ENCODE assay signal across 8 cellular contexts in the genomic region with DNA sequence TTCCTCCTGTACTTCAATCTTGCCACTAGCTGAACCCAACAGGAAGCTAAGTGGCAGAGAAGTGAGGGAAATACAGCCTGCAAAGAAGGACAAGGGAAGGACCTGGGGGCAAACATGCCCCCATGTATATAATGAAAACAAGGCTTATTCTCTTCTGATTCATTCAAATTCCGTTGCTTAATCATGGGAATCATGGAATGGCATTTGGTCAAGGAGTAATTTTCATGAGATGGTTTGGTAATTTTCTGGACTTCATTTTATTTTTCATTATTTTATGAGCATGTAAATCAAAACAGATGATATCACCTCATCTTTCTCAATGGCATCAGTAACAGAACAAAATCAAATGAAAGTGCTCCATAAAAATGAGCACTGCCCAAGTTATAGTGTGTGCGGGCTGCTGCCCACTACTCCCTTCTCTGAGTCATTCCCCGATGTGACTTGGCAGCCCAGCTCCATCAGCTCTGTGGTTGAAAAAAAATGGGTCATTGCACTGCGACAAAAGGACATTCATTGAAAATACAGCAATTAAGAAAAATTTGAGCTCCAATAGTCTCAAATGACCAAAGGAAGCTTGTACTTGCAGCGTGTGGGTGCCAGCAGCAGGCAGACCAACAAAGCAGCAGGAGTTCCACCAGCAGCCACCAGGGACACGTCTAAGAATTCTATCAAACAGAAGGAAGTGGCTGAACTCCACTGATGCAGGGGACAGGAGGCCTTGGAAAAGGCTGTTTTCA.
DNase-seq lines count a peak whose midpoint lies in the region; ATAC-seq and TF ChIP-seq lines count a peak whose summit lies in the region.

No MANE protein-coding gene starts in this region.

- peaks cover 0 to 39% (median 30%) of the 10 kb centered on the region in 7 donors for H3K4me1 Mint-ChIP-seq in naive thymus-derived CD4-positive, alpha-beta T cell

- H3K9ac ChIP-seq in GM23248 = no peak overlapping the region

- H3K4me1 ChIP-seq in GM23248 (ENCODE audit: insufficient read depth) = peaks cover 28% of the 10 kb centered on the region
- H3K4me1 ChIP-seq in naive thymus-derived CD4-positive, alpha-beta T cell (ENCODE audit: control insufficient read depth in 2 of 2, insufficient read depth in 2 of 2, low read length in 2 of 2) = peaks cover 0 to 43% of the 10 kb centered on the region in 2 donors

- intact Hi-C loops in naive thymus-derived CD4-positive, alpha-beta T cell (cut with micrococcal nuclease) = loop anchor here (1.0 to 10.0 kb wide), 2 partner anchors 76 to 264 kb away; no protein-coding TSS in a partner anchor

- peak overlapping the region; percentile 23 for H3K4me2 ChIP-seq in GM23248 (ENCODE audit: unreplicated experiment)

- H3K27me3 Mint-ChIP-seq in naive thymus-derived CD4-positive, alpha-beta T cell = peaks cover 0 to 3% (median 0%) of the 10 kb centered on the region in 5 donors

- peak; percentile 50 for TF ChIP-seq CTCF in epithelial cell of esophagus (IDR thresholded peaks at IDR 0.05; ENCODE audit: insufficient read depth, low read depth, low read length, missing control alignments)

- 0 out of 2 replicates have a peak, but pooled peaks cover 6% of the 10 kb centered on the region for H3K27me3 ChIP-seq in GM23248 (replicated peaks; ENCODE audit: insufficient read depth)
- no peaks in the 10 kb centered on the region for H3K27me3 ChIP-seq in naive thymus-derived CD4-positive, alpha-beta T cell (ENCODE audit: control insufficient read depth in 2 of 2, insufficient read depth in 2 of 2, low read length in 2 of 2)

- ATAC-seq in naive thymus-derived CD4-positive, alpha-beta T cell = peak; percentile 40
- ATAC-seq in GM21825 (IDR thresholded peaks at IDR 0.05; ENCODE audit: unreplicated experiment) (no peak), GM21447 (IDR thresholded peaks at IDR 0.05; ENCODE audit: unreplicated experiment) (no peak)

- POLR2A ChIA-PET in naive thymus-derived CD4-positive, alpha-beta T cell (lab: Charles Lee) = interaction anchor here (1.1 kb wide), 1 partner anchor 28 kb away, joined by 3 read pairs; no protein-coding TSS in a partner anchor

- H2AFZ ChIP-seq in GM23248 = no peak overlapping the region

- in situ Hi-C loops in GM23248 (cut with MboI) = no loop called here

- CTCF ChIA-PET in naive thymus-derived CD4-positive, alpha-beta T cell (lab: Charles Lee) = interaction anchor here (0.9 to 1.3 kb wide), 2 partner anchors 13 to 76 kb away, joined by 3 to 4 read pairs; no protein-coding TSS in a partner anchor

- no peaks in the 10 kb centered on the region for H3K79me2 ChIP-seq in GM23248 (ENCODE audit: insufficient read depth)

- DNase-seq in Ammon's horn (ENCODE audit: low spot score) (peak; percentile 77), GM23248 (peak; percentile 61), SKM-1 treated with dmso at 0.1 percent for 144 hours (lab: John Stamatoyannopoulos, UW; ENCODE audit: unreplicated experiment) (peak; percentile 54), epithelial cell of esophagus (ENCODE audit: low read depth) (no peak), cortex of kidney (lab: John Stamatoyannopoulos, UW) (no peak)
- DNase-seq in naive thymus-derived CD4-positive, alpha-beta T cell = peak in 2 of 9 donors; percentile 30 to 35

- H4K20me1 ChIP-seq in GM23248 (ENCODE audit: insufficient read depth) = no peaks in the 10 kb centered on the region

- peaks cover 0 to 5% (median 0%) of the 10 kb centered on the region in 11 donors for H3K9me3 Mint-ChIP-seq in naive thymus-derived CD4-positive, alpha-beta T cell

- H3K27ac ChIP-seq in GM23248 = no peak overlapping the region
- H3K27ac ChIP-seq in naive thymus-derived CD4-positive, alpha-beta T cell (ENCODE audit: low read depth, low read length) = no peak overlapping the region

- peaks cover 0 to 3% (median 0%) of the 10 kb centered on the region in 5 donors for H3K36me3 Mint-ChIP-seq in naive thymus-derived CD4-positive, alpha-beta T cell

- peak overlapping the region in 3 of 9 donors; percentile 18 to 68 (median 65) for H3K27ac Mint-ChIP-seq in naive thymus-derived CD4-positive, alpha-beta T cell

- peaks cover 24% of the 10 kb centered on the region for H3F3A ChIP-seq in GM23248 (ENCODE audit: insufficient read depth)

- H3K36me3 ChIP-seq in GM23248 (ENCODE audit: low read depth) = no peaks in the 10 kb centered on the region
- H3K36me3 ChIP-seq in naive thymus-derived CD4-positive, alpha-beta T cell (ENCODE audit: control insufficient read depth in 2 of 3, insufficient read depth in 3 of 3, low read length in 3 of 3) = no peaks in the 10 kb centered on the region

- peak overlapping the region in 5 of 10 donors; percentile 10 to 43 (median 17) for H3K4me3 Mint-ChIP-seq in naive thymus-derived CD4-positive, alpha-beta T cell

- no peaks in the 10 kb centered on the region for H3K9me3 ChIP-seq in GM23248 (ENCODE audit: low read depth)
- H3K9me3 ChIP-seq in naive thymus-derived CD4-positive, alpha-beta T cell (ENCODE audit: control insufficient read depth in 2 of 3, low read length in 3 of 3) = no peaks in the 10 kb centered on the region

- WGBS in GM23248 (ENCODE audit: low coverage in 1 of 2, low lambda C conversion rate in 2 of 2, missing lambda C conversion rate in 2 of 2), 2 experiments = 2 to 3% methylated on average over 6 of the region's 6 CpGs

- H3K4me3 ChIP-seq in GM23248 = no peak overlapping the region
- no peak overlapping the region for H3K4me3 ChIP-seq in epithelial cell of esophagus (ENCODE audit: low read length)
- no peak overlapping the region for H3K4me3 ChIP-seq in naive thymus-derived CD4-positive, alpha-beta T cell (ENCODE audit: low read length)

- no peaks in the 10 kb centered on the region for H3K9me2 ChIP-seq in GM23248 (ENCODE audit: insufficient read depth)

Comparison
In these comparisons a context has a peak if more than half of its experiments do, and no peak if none do; other contexts are left out.
1. DNase-seq: peak in Ammon's horn (single experiment), GM23248 (single experiment) and SKM-1 treated with dmso at 0.1 percent for 144 hours (single experiment); none in epithelial cell of esophagus (single experiment) and cortex of kidney (single experiment).